16 cellular contexts compared by ENCODE assay signal in the genomic region with DNA sequence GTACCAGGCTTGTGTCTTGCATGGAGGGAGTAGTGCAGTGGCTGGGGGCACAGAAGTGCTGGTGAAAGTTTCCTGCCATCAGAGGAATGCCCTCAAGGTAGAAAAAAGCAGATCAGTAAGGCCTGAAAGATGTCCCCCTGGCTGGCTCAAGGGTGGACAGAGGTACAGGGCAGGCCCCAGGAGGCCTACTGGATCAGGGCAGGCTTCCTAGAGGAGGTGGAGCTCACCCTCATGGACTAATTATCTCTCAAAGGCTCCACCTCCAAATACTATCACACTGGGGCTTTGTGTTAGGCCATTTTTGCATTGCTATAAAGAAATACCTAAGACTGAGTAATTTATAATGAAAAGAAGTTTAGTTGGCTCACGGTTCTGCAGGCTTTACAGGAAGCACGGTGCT. TPM values are rescaled to one million over a fixed set of nuclear protein-coding genes. Genes with fewer than 3 reads are reported as not detected.
A peak's percentile ranks its signal among the peaks of the same experiment; 100 is the strongest.
DNase-seq lines count a peak whose midpoint lies in the region; ATAC-seq and TF ChIP-seq lines count a peak whose summit lies in the region.
"Had no signal": no experiment of that assay in that cellular context is flagged by ENCODE, and none has a peak within 500 bp of the region (broad histone marks: within the 10 kb centered on the region; RNA-seq: fewer than 3 reads in every experiment).

No MANE protein-coding gene starts in this region.

- H3K4me3 ChIP-seq in IMR-90 (ENCODE audit: insufficient read depth, low read depth, low read length) = no peak overlapping the region
- no peak overlapping the region for H3K4me3 ChIP-seq in coronary artery
- no peak overlapping the region for H3K4me3 ChIP-seq in trophoblast cell (ENCODE audit: low read depth, low read length)
- H3K4me3 ChIP-seq in lower leg skin (ENCODE audit: low read depth, poor library complexity, severe bottlenecking) = no peak overlapping the region
- H3K4me3 ChIP-seq: HAP-1 had no signal

- peaks cover 26% of the 10 kb centered on the region for H3K27me3 ChIP-seq in IMR-90 (ENCODE audit: control insufficient read depth, insufficient read depth, low read length)
- H3K27me3 ChIP-seq in trophoblast cell (ENCODE audit: insufficient read depth, low read length) = no peaks in the 10 kb centered on the region

- H3K18ac ChIP-seq in IMR-90 (ENCODE audit: low read depth, low read length) (no peak overlapping the region), trophoblast cell (ENCODE audit: low read length) (no peak overlapping the region)

- H2BK120ac ChIP-seq in IMR-90 (ENCODE audit: low read depth, low read length) (no peak overlapping the region), trophoblast cell (ENCODE audit: insufficient read depth, low read length, poor library complexity) (no peak overlapping the region)

- H3K4ac ChIP-seq in IMR-90 (ENCODE audit: low read depth, low read length) (no peak overlapping the region), trophoblast cell (ENCODE audit: low read depth, low read length) (peak overlapping the region; percentile 39)

- peaks cover 29% of the 10 kb centered on the region for H3K79me2 ChIP-seq in trophoblast cell (ENCODE audit: control insufficient read depth, insufficient read depth, low read length, poor library complexity)

- no peak overlapping the region for H2BK15ac ChIP-seq in IMR-90 (ENCODE audit: low read depth, low read length)

- no peak overlapping the region for H3K56ac ChIP-seq in IMR-90 (ENCODE audit: extremely low read depth, insufficient read depth, low read length)

- dilution Hi-C loops in IMR-90 (cut with HindIII; ENCODE audit: low sequenced_read_pairs, unreplicated experiment) = no loop called here

- no peak overlapping the region for H4K5ac ChIP-seq in IMR-90 (ENCODE audit: low read depth, low read length)

- intact Hi-C loops in IMR-90 (cut with micrococcal nuclease) (no loop called here), lower leg skin (cut with DNase I; ENCODE audit: low total_unique reads) (no loop called here)

- no TSS peak for BruUV-seq in IMR-90 (replicated peaks; lab: Mats Ljungman, UMichigan)

- no peak overlapping the region for H3K23ac ChIP-seq in IMR-90 (ENCODE audit: low read depth, low read length)
- no peak overlapping the region for H3K23ac ChIP-seq in trophoblast cell (ENCODE audit: low read length)

- H2AFZ ChIP-seq in IMR-90 (replicated peaks; ENCODE audit: low read length, poor library complexity) (no peak overlapping the region), trophoblast cell (ENCODE audit: insufficient read depth, low read length, poor library complexity) (no peak overlapping the region)

- no CpG with 5 or more reads among the region's 2 CpGs for WGBS in IMR-90 (ENCODE audit: extremely low coverage in 2 of 2, insufficient read length in 1 of 2), 2 experiments
- WGBS in trophoblast cell (ENCODE audit: extremely low coverage, insufficient coverage, insufficient read length) = no CpG with 5 or more reads among the region's 2 CpGs
- 86 to 94% methylated on average over 2 of the region's 2 CpGs for WGBS in lower leg skin, 2 donors

- H3K9me1 ChIP-seq in IMR-90 (ENCODE audit: insufficient read depth, low read length) = no peaks in the 10 kb centered on the region

- H2AK5ac ChIP-seq in IMR-90 (ENCODE audit: low read depth, low read length) (no peak overlapping the region), trophoblast cell (ENCODE audit: low read length) (no peak overlapping the region)

- TF ChIP-seq CTCF in IMR-90 (conservative IDR thresholded peaks at IDR 0.05; ENCODE audit: low read depth, low read length) (no peak), coronary artery (IDR thresholded peaks at IDR 0.05) (no peak), lower leg skin (IDR thresholded peaks at IDR 0.05) (no peak)

- no peaks in the 10 kb centered on the region for H3K9me3 ChIP-seq in IMR-90 (ENCODE audit: control insufficient read depth, insufficient read depth, low read length)
- peaks cover 5% of the 10 kb centered on the region for H3K9me3 ChIP-seq in trophoblast cell (ENCODE audit: insufficient read depth, low read depth, low read length)
- H3K9me3 ChIP-seq: Caco-2, HAP-1 had no signal

- TF ChIP-seq RAD21 in IMR-90 (IDR thresholded peaks at IDR 0.05; ENCODE audit: low read length) = no peak

- no peak overlapping the region for H2BK12ac ChIP-seq in trophoblast cell (ENCODE audit: low read length)

- no peaks in the 10 kb centered on the region for H4K20me1 ChIP-seq in IMR-90 (ENCODE audit: insufficient read depth, low read length)

- H3K36me3 ChIP-seq in IMR-90 (ENCODE audit: control insufficient read depth, insufficient read depth, low read length) = no peaks in the 10 kb centered on the region
- peaks cover 0 to 3% of the 10 kb centered on the region in 2 experiments for H3K36me3 ChIP-seq in trophoblast cell (ENCODE audit: control insufficient read depth in 1 of 2, insufficient read depth in 2 of 2, low read length in 2 of 2)
- H3K36me3 ChIP-seq: HAP-1 had no signal

- H4K91ac ChIP-seq in IMR-90 (ENCODE audit: insufficient read depth, low read depth, low read length) (no peak overlapping the region), trophoblast cell (ENCODE audit: low read depth, low read length) (no peak overlapping the region)

- peak overlapping the region; percentile 11 for H2AK9ac ChIP-seq in IMR-90 (replicated peaks; ENCODE audit: low read depth, low read length, poor library complexity)

- in situ Hi-C loops in IMR-90 (cut with MboI; ENCODE audit: low sequenced_read_pairs) = no loop called here

- no peak overlapping the region for H2BK20ac ChIP-seq in IMR-90 (ENCODE audit: low read depth, low read length)

- H3K4me1 ChIP-seq in IMR-90 (ENCODE audit: control insufficient read depth, insufficient read depth, low read length) (no peaks in the 10 kb centered on the region), trophoblast cell (ENCODE audit: control insufficient read depth in 1 of 2, insufficient read depth in 2 of 2, low read length in 2 of 2) (peaks cover 12 to 24% of the 10 kb centered on the region in 2 experiments)
- H3K4me1 ChIP-seq: Caco-2, HAP-1 had no signal

- H4K8ac ChIP-seq in IMR-90 (ENCODE audit: low read depth in 2 of 2, low read length in 2 of 2) = no peak overlapping the region
- H4K8ac ChIP-seq in trophoblast cell (ENCODE audit: low read depth, low read length) = no peak overlapping the region

- CTCF ChIA-PET in IMR-90 (lab: Yijun Ruan, JAX) = no interaction called here

- no peak overlapping the region for H4K12ac ChIP-seq in trophoblast cell (ENCODE audit: low read depth, low read length)

- POLR2A ChIA-PET in IMR-90 (lab: Charles Lee; ENCODE audit: unreplicated experiment) = no interaction called here

- H3K9ac ChIP-seq in IMR-90 (ENCODE audit: low read depth, low read length) (no peak overlapping the region), trophoblast cell (ENCODE audit: low read length) (no peak overlapping the region)

- ATAC-seq in IMR-90 (ENCODE audit: low read depth) = no peak
- no peak for ATAC-seq in stimulated activated naive CD8-positive, alpha-beta T cell treated with anti-CD3 and anti-CD28 coated beads, Interleukin-15, Interleukin-2, amounts not matched to agents 100 U/mL and 50 U/mL, for 24 hours
- ATAC-seq in HG03342 (IDR thresholded peaks at IDR 0.05; ENCODE audit: unreplicated experiment) = no peak

- DNase-seq in IMR-90 = no peak
- peak; percentile 16 for DNase-seq in coronary artery (ENCODE audit: low spot score)
- DNase-seq in mesenteric fat pad (ENCODE audit: low spot score) = peak; percentile 33
- no peak for DNase-seq in trophoblast cell
- no peak for DNase-seq in stimulated activated naive CD8-positive, alpha-beta T cell treated with anti-CD3 and anti-CD28 coated beads, Interleukin-15, Interleukin-2, amounts not matched to agents 100 U/mL and 50 U/mL, for 24 hours
- DNase-seq in medulla oblongata (ENCODE audit: extremely low spot score) = no peak
- DNase-seq in lower leg skin (ENCODE audit: low spot score in 2 of 2) = no peak
- DNase-seq: ACHN; AML-193; Caco-2; CD4-positive, alpha-beta T cell had no signal

- H3K27ac ChIP-seq in IMR-90 (ENCODE audit: insufficient read depth, low read length) (no peak overlapping the region), coronary artery (no peak overlapping the region), trophoblast cell (ENCODE audit: low read depth, low read length) (no peak overlapping the region)
- H3K27ac ChIP-seq: C4-2B had no signal

- H3K4me2 ChIP-seq in IMR-90 (ENCODE audit: low read depth, low read length) (no peak overlapping the region), trophoblast cell (ENCODE audit: low read length) (no peak overlapping the region)

- H3K14ac ChIP-seq in IMR-90 (replicated peaks; ENCODE audit: low read depth, low read length) = no peak overlapping the region
- no peak overlapping the region for H3K14ac ChIP-seq in trophoblast cell (ENCODE audit: low read length)

- TF ChIP-seq POLR2A in IMR-90 (IDR thresholded peaks at IDR 0.05; ENCODE audit: low read depth, low read length) (no peak), lower leg skin (IDR thresholded peaks at IDR 0.05) (no peak)

- H2BK5ac ChIP-seq in IMR-90 (ENCODE audit: low read depth, low read length, poor library complexity, severe bottlenecking) = no peak overlapping the region
- H2BK5ac ChIP-seq in trophoblast cell (ENCODE audit: low read depth, low read length, poor library complexity) = no peak overlapping the region

- H3K79me1 ChIP-seq in IMR-90 (ENCODE audit: low read depth in 1 of 2, low read length in 2 of 2) (no peaks in the 10 kb centered on the region), trophoblast cell (ENCODE audit: low read length) (no peaks in the 10 kb centered on the region)

TF ChIP-seq in IMR-90, 13 proteins besides CTCF, POLR2A, EP300 and RAD21 (continues in another document):
- TF ChIP-seq FOS (IDR thresholded peaks at IDR 0.05; ENCODE audit: low read depth, low read length) = no peak
- no peak for TF ChIP-seq CEBPB (IDR thresholded peaks at IDR 0.05; ENCODE audit: low read depth, low read length)
- TF ChIP-seq MXI1 (IDR thresholded peaks at IDR 0.05; ENCODE audit: borderline replicate concordance, low read depth, low read length) = no peak
- no peak for TF ChIP-seq NFE2L2 (IDR thresholded peaks at IDR 0.05; ENCODE audit: low read depth, low read length)
- no peak for TF ChIP-seq CHD1 (IDR thresholded peaks at IDR 0.05; ENCODE audit: low read depth, low read length)
- no peak for TF ChIP-seq RCOR1 (IDR thresholded peaks at IDR 0.05; ENCODE audit: insufficient replicate concordance, low read length)
- TF ChIP-seq RFX5 (IDR thresholded peaks at IDR 0.05; ENCODE audit: low read depth, low read length) = no peak
- TF ChIP-seq BHLHE40 (IDR thresholded peaks at IDR 0.05; ENCODE audit: low read depth, low read length) = no peak
- TF ChIP-seq MAFK (IDR thresholded peaks at IDR 0.05; ENCODE audit: low read depth, low read length) = no peak

RNA-seq across cellular contexts. Expression of a gene that starts 7.8 kb away (rescaled TPM):
- total RNA-seq in IMR-90 (2012; rRNA removed) = not detected in 2 replicates
- not detected in 2 replicates for polyA plus RNA-seq in IMR-90 (2012; rRNA removed)
- not detected in 2 replicates for polyA plus RNA-seq in IMR-90 (2012; cell fraction: cytosol; rRNA removed)
- not detected in 2 replicates for polyA plus RNA-seq in IMR-90 (2012; cell fraction: nucleus; rRNA removed; ENCODE audit: low replicate concordance)
- total RNA-seq in mesenteric fat pad = 1.1 TPM
- polyA plus RNA-seq in trophoblast cell (2013) = 19.8 and 20.9 TPM in 2 replicates
- total RNA-seq in lower leg skin = under 1 TPM in 1 of 4 donors, not detected in 3; 0.10 TPM
- total RNA-seq: Caco-2; CD4-positive, alpha-beta T cell; HT-29 had no signal
- polyA plus RNA-seq: BJ had no signal

Comparison
In these comparisons a context has a peak if more than half of its experiments do, and no peak if none do; other contexts are left out.
1. DNase-seq: peak in coronary artery (single experiment) and mesenteric fat pad (single experiment); none in IMR-90 (single experiment), trophoblast cell (0 of 2), stimulated activated naive CD8-positive, alpha-beta T cell treated with anti-CD3 and anti-CD28 coated beads, Interleukin-15, Interleukin-2, amounts not matched to agents 100 U/mL and 50 U/mL, for 24 hours (single experiment), medulla oblongata (single experiment) and lower leg skin (0 of 2).